8 cellular contexts compared by ENCODE assay signal in the genomic region with DNA sequence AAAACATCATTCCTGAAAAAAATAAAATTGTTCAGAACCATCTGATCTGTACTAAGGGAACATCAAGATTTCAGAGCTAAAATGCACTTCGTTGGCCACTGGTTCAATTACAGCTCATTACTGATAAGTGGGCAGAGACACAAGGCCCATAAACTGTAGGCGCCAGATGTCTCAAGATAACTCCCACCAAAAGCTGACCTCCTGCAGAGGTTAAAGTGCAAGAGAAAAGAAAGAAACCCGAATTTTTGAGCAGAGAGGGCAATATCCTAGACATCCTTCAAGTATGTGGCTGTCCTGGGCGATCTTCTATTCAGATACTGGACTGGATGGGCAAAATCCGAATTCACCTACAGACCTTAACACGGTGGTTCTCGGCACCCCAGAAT. TPM values are rescaled to one million over a fixed set of nuclear protein-coding genes. Genes with fewer than 3 reads are reported as not detected.
A peak's percentile ranks its signal among the peaks of the same experiment; 100 is the strongest.
DNase-seq lines count a peak whose midpoint lies in the region; ATAC-seq and TF ChIP-seq lines count a peak whose summit lies in the region.

No MANE protein-coding gene starts in this region.

- H3K4me2 ChIP-seq in BLaER1 treated with 17β-estradiol and CSF1 and Interleukin-3, amounts not matched to agents 10 nM and 100 nM, result peak overlapping the region; percentile 62 to 83 (median 70)

- H3K9me3 Mint-ChIP-seq in memory B cell, result no peaks in the 10 kb centered on the region

- H3K4me1 ChIP-seq in BLaER1 treated with 17β-estradiol and CSF1 and Interleukin-3, amounts not matched to agents 10 nM and 100 nM, result peaks cover 22 to 33% (median 30%) of the 10 kb centered on the region in 10 experiments

- peak overlapping the region; percentile 64 to 85 (median 81) for H3K9ac ChIP-seq in BLaER1 treated with 17β-estradiol and CSF1 and Interleukin-3, amounts not matched to agents 10 nM and 100 nM

- peaks cover 1% of the 10 kb centered on the region for H3K36me3 Mint-ChIP-seq in memory B cell

- in situ Hi-C loops in brain microvascular endothelial cell (cut with HindIII; ENCODE audit: low pct_ligation_motif_present, low sequenced_read_pairs), result no loop called here

- peaks cover 2% of the 10 kb centered on the region for H3K27me3 Mint-ChIP-seq in memory B cell

- H3K4me1 Mint-ChIP-seq in memory B cell, result peaks cover 11% of the 10 kb centered on the region

- no peak for ATAC-seq in memory B cell (ENCODE audit: low read depth)

- no peak for TF ChIP-seq CTCF in brain microvascular endothelial cell (IDR thresholded peaks at IDR 0.05; ENCODE audit: low read depth, low read length, missing control alignments)

- peak overlapping the region; percentile 100 for H3K27ac Mint-ChIP-seq in memory B cell

- no peak for DNase-seq in MG63
- no peak for DNase-seq in brain microvascular endothelial cell
- DNase-seq in memory B cell (ENCODE audit: low spot score in 2 of 2), result peak in 1 of 2 donors; percentile 11
- no peak for DNase-seq in pons (ENCODE audit: low spot score)
- no peak for DNase-seq in GF-D8 (lab: John Stamatoyannopoulos, UW)
- DNase-seq in stimulated activated CD4-positive, alpha-beta T cell treated with anti-CD3 and anti-CD28 coated beads, Interleukin-2, amount 100 ng/mL, for 48 hours, result no peak
- no peak for DNase-seq in NCI-H1417 treated with DMSO at 0.1 percent for 48 hours (lab: John Stamatoyannopoulos, UW)

- no peaks in the 10 kb centered on the region for H3K36me3 ChIP-seq in BLaER1 treated with 17β-estradiol and CSF1 and Interleukin-3, amounts not matched to agents 10 nM and 100 nM
- H3K36me3 ChIP-seq in MG63, result no peaks in the 10 kb centered on the region
- H3K36me3 ChIP-seq in brain microvascular endothelial cell (replicated peaks), result no peaks in the 10 kb centered on the region

- H3K9me3 ChIP-seq in BLaER1 treated with 17β-estradiol and CSF1 and Interleukin-3, amounts not matched to agents 10 nM and 100 nM (replicated peaks in 1 of 11), result peaks cover 0 to 8% (median 0%) of the 10 kb centered on the region in 11 experiments; a peak in 6 of 22 replicates
- no peaks in the 10 kb centered on the region for H3K9me3 ChIP-seq in MG63

- H4K20me1 ChIP-seq in BLaER1 treated with 17β-estradiol and CSF1 and Interleukin-3, amounts not matched to agents 10 nM and 100 nM, result peaks cover 0 to 9% (median 0%) of the 10 kb centered on the region in 11 experiments; a peak in 7 of 22 replicates

- peak overlapping the region; percentile 100 for H3K4me3 Mint-ChIP-seq in memory B cell

- peak overlapping the region; percentile 60 to 90 (median 82); a peak in 21 of 22 replicates for H3K27ac ChIP-seq in BLaER1 treated with 17β-estradiol and CSF1 and Interleukin-3, amounts not matched to agents 10 nM and 100 nM
- H3K27ac ChIP-seq in brain microvascular endothelial cell, result peak overlapping the region; percentile 78

- peak overlapping the region; percentile 58 to 74 (median 66) for H3K4me3 ChIP-seq in BLaER1 treated with 17β-estradiol and CSF1 and Interleukin-3, amounts not matched to agents 10 nM and 100 nM
- H3K4me3 ChIP-seq in MG63 (peak overlapping the region; percentile 61), brain microvascular endothelial cell (ENCODE audit: low read depth, low read length) (peak overlapping the region; percentile 55)

- peaks cover 94 to 100% (median 97%) of the 10 kb centered on the region in 11 experiments for H3K27me3 ChIP-seq in BLaER1 treated with 17β-estradiol and CSF1 and Interleukin-3, amounts not matched to agents 10 nM and 100 nM
- H3K27me3 ChIP-seq in MG63 (no peaks in the 10 kb centered on the region), brain microvascular endothelial cell (replicated peaks) (no peaks in the 10 kb centered on the region)

RNA-seq across cellular contexts. Expression of gene GEMIN8, which starts 0.7 kb away (rescaled TPM):
- total RNA-seq in MG63 (2014; rRNA removed; shearing (Covaris generic); ENCODE audit: low replicate concordance), result 12.4 and 14.6 TPM in 2 replicates
